In genomic region chr22:25557218-25557617, GRCh38 we compare ENCODE assay signal across 36 cellular contexts.
"Had no signal": no experiment of that assay in that cellular context is flagged by ENCODE, and none has a peak within 500 bp of the region (broad histone marks: within the 10 kb centered on the region; RNA-seq: fewer than 3 reads in every experiment).

No MANE protein-coding gene starts in this region.

- ATAC-seq: activated CD8-positive, alpha-beta memory T cell treated with anti-CD3 and anti-CD28 coated beads, Interleukin-2, amount 10 ng/mL, durations not matched to agents 7 days and 5 days; activated CD8-positive, alpha-beta T cell treated with anti-CD3 and anti-CD28 coated beads, Interleukin-2, amount 10 ng/mL, durations not matched to agents 7 days and 5 days; activated naive CD4-positive, alpha-beta T cell treated with anti-CD3 and anti-CD28 coated beads, Interleukin-2, amount 50 U/mL, for 72 hours; activated T-cell treated with anti-CD3 and anti-CD28 coated beads, Interleukin-2, amount 50 U/mL, for 4 hours; activated T-cell treated with anti-CD3 and anti-CD28 coated beads, Interleukin-2, amount 50 U/mL, for 72 hours; activated T-helper 17 cell treated with anti-CD3 and anti-CD28 coated beads, Interleukin-2, amount 50 U/mL, for 72 hours; body of pancreas had no signal

- H3K27ac Mint-ChIP-seq: activated CD4-positive, alpha-beta memory T cell treated with anti-CD3 and anti-CD28 coated beads, Interleukin-2, amount 10 ng/mL, durations not matched to agents 7 days and 5 days; activated CD4-positive, alpha-beta T cell treated with anti-CD3 and anti-CD28 coated beads, Interleukin-2, amount 10 ng/mL, durations not matched to agents 24 days and 14 days; activated CD8-positive, alpha-beta memory T cell treated with anti-CD3 and anti-CD28 coated beads, Interleukin-2, amount 10 ng/mL, durations not matched to agents 7 days and 5 days; activated CD8-positive, alpha-beta T cell treated with anti-CD3 and anti-CD28 coated beads, Interleukin-2, amount 10 ng/mL, durations not matched to agents 7 days and 5 days; activated naive CD4-positive, alpha-beta T cell treated with anti-CD3 and anti-CD28 coated beads for 36 hours; activated naive CD8-positive, alpha-beta T cell treated with anti-CD3 and anti-CD28 coated beads for 36 hours; activated T-cell treated with anti-CD3 and anti-CD28 coated beads, Interleukin-2, amount 50 U/mL, for 72 hours; activated T-helper 1 cell treated with anti-CD3 and anti-CD28 coated beads, Interleukin-12 subunit alpha, Interleukin-12 subunit beta, Interleukin-2, Interleukin-4 antibody, amounts not matched to agents 30 ng/mL and 10 ng/mL and 1 ng/mL, durations not matched to agents 14 hours and 24 hours and 36 hours; activated T-helper 17 cell treated with anti-CD3 and anti-CD28 coated beads, Interleukin-2, amount 50 U/mL, for 72 hours; T-helper 1 cell treated with Interleukin-12 subunit alpha and Interleukin-12 subunit beta and Interleukin-4 antibody, amounts not matched to agents 30 μg/mL and 1 μg/mL, for 36 hours; T-helper 2 cell treated with Interferon-gamma antibody and Interleukin-4, amounts not matched to agents 5 μg/mL and 100 μg/mL, for 36 hours had no signal

- H3K9me3 ChIP-seq: adrenal gland, body of pancreas, breast epithelium had no signal

- H3K36me3 Mint-ChIP-seq: activated naive CD4-positive, alpha-beta T cell treated with anti-CD3 and anti-CD28 coated beads, Interleukin-2, amount 50 U/mL, for 72 hours; activated naive CD8-positive, alpha-beta T cell treated with anti-CD3 and anti-CD28 coated beads for 36 hours had no signal

- H3K4me1 Mint-ChIP-seq: activated T-helper 17 cell treated with anti-CD3 and anti-CD28 coated beads, Interleukin-2, amount 50 U/mL, for 72 hours had no signal

- H3K27ac ChIP-seq: adrenal gland, body of pancreas, brain microvascular endothelial cell, breast epithelium, VCaP had no signal

- H3K4me1 ChIP-seq: adrenal gland had no signal

- H3K27me3 Mint-ChIP-seq: activated B cell treated with CpG ODN at 0.5 μM for 24 hours; activated naive CD8-positive, alpha-beta T cell treated with anti-CD3 and anti-CD28 coated beads for 36 hours had no signal

- H3K4me3 Mint-ChIP-seq: activated B cell treated with CpG ODN at 0.5 μM for 24 hours; activated CD4-positive, alpha-beta memory T cell treated with anti-CD3 and anti-CD28 coated beads, Interleukin-2, amount 10 ng/mL, durations not matched to agents 7 days and 5 days; activated CD4-positive, alpha-beta T cell treated with anti-CD3 and anti-CD28 coated beads, Interleukin-2, amount 10 ng/mL, durations not matched to agents 24 days and 14 days; activated CD8-positive, alpha-beta memory T cell treated with anti-CD3 and anti-CD28 coated beads, Interleukin-2, amount 10 ng/mL, durations not matched to agents 7 days and 5 days; activated CD8-positive, alpha-beta T cell treated with anti-CD3 and anti-CD28 coated beads, Interleukin-2, amount 10 ng/mL, durations not matched to agents 7 days and 5 days; activated naive CD4-positive, alpha-beta T cell treated with anti-CD3 and anti-CD28 coated beads for 36 hours; activated naive CD8-positive, alpha-beta T cell treated with anti-CD3 and anti-CD28 coated beads for 36 hours; activated T-cell treated with anti-CD3 and anti-CD28 coated beads, Interleukin-2, amount 50 U/mL, for 4 hours; activated T-cell treated with anti-CD3 and anti-CD28 coated beads, Interleukin-2, amount 50 U/mL, for 72 hours; activated T-helper 1 cell treated with anti-CD3 and anti-CD28 coated beads, Interleukin-12 subunit alpha, Interleukin-12 subunit beta, Interleukin-2, Interleukin-4 antibody, amounts not matched to agents 30 ng/mL and 10 ng/mL and 1 ng/mL, durations not matched to agents 14 hours and 24 hours and 36 hours; activated T-helper 17 cell treated with anti-CD3 and anti-CD28 coated beads, Interleukin-2, amount 50 U/mL, for 72 hours; T-helper 1 cell treated with Interleukin-12 subunit alpha and Interleukin-12 subunit beta and Interleukin-4 antibody, amounts not matched to agents 30 μg/mL and 1 μg/mL, for 36 hours; T-helper 2 cell treated with Interferon-gamma antibody and Interleukin-4, amounts not matched to agents 5 μg/mL and 100 μg/mL, for 36 hours had no signal

- H3K9me3 Mint-ChIP-seq: activated B cell treated with CpG ODN at 0.5 μM for 24 hours; activated CD4-positive, alpha-beta memory T cell treated with anti-CD3 and anti-CD28 coated beads, Interleukin-2, amount 10 ng/mL, durations not matched to agents 7 days and 5 days; activated naive CD4-positive, alpha-beta T cell treated with anti-CD3 and anti-CD28 coated beads for 36 hours; activated naive CD4-positive, alpha-beta T cell treated with anti-CD3 and anti-CD28 coated beads, Interleukin-2, amount 50 U/mL, for 72 hours; activated T-cell treated with anti-CD3 and anti-CD28 coated beads, Interleukin-2, amount 50 U/mL, for 4 hours; activated T-helper 1 cell treated with anti-CD3 and anti-CD28 coated beads, Interleukin-12 subunit alpha, Interleukin-12 subunit beta, Interleukin-2, Interleukin-4 antibody, amounts not matched to agents 30 ng/mL and 10 ng/mL and 1 ng/mL, durations not matched to agents 14 hours and 24 hours and 36 hours; activated T-helper 17 cell treated with anti-CD3 and anti-CD28 coated beads, Interleukin-2, amount 50 U/mL, for 72 hours; T-helper 1 cell treated with Interleukin-12 subunit alpha and Interleukin-12 subunit beta and Interleukin-4 antibody, amounts not matched to agents 30 μg/mL and 1 μg/mL, for 36 hours; T-helper 2 cell treated with Interferon-gamma antibody and Interleukin-4, amounts not matched to agents 5 μg/mL and 100 μg/mL, for 36 hours had no signal

- H3K36me3 ChIP-seq: adrenal gland, brain microvascular endothelial cell, breast epithelium had no signal

- H3K4me3 ChIP-seq: adrenal gland, body of pancreas, breast epithelium had no signal

- DNase-seq: activated B cell treated with CpG ODN at 0.5 μM for 24 hours; activated CD4-positive, alpha-beta memory T cell treated with anti-CD3 and anti-CD28 coated beads, Interleukin-2, amount 10 ng/mL, durations not matched to agents 7 days and 5 days; activated CD4-positive, alpha-beta T cell treated with anti-CD3 and anti-CD28 coated beads for 4 hours; activated CD4-positive, alpha-beta T cell treated with anti-CD3 and anti-CD28 coated beads, Interleukin-2, amount 10 ng/mL, durations not matched to agents 24 days and 14 days; activated CD4-positive, alpha-beta T cell treated with anti-CD3 and anti-CD28 coated beads, Interleukin-2, amount 50 U/mL, for 1 hour; activated CD4-positive, alpha-beta T cell treated with anti-CD3 and anti-CD28 coated beads, Interleukin-2, amount 50 U/mL, for 4 hours; activated CD4-positive, CD25-positive, alpha-beta regulatory T cell treated with anti-CD3 and anti-CD28 coated beads, Interleukin-2, amount 50 U/mL, for 72 hours; activated CD8-positive, alpha-beta memory T cell treated with anti-CD3 and anti-CD28 coated beads for 24 hours; activated CD8-positive, alpha-beta memory T cell treated with anti-CD3 and anti-CD28 coated beads, Interleukin-2, amount 10 ng/mL, durations not matched to agents 7 days and 5 days; activated CD8-positive, alpha-beta memory T cell treated with anti-CD3 and anti-CD28 coated beads, Interleukin-2, amount 50 U/mL, for 48 hours; activated CD8-positive, alpha-beta T cell treated with anti-CD3 and anti-CD28 coated beads, Interleukin-2, amount 10 ng/mL, durations not matched to agents 7 days and 5 days; activated effector memory CD4-positive, alpha-beta T cell treated with anti-CD3 and anti-CD28 coated beads, Interleukin-2, amount 50 U/mL, for 16 hours; activated gamma-delta T cell treated with Interleukin-2 at 50 U/mL for 16 hours; activated naive CD4-positive, alpha-beta T cell; activated naive CD4-positive, alpha-beta T cell treated with anti-CD3 and anti-CD28 coated beads for 36 hours; activated naive CD4-positive, alpha-beta T cell treated with anti-CD3 and anti-CD28 coated beads, Interleukin-2, amount 50 U/mL, for 16 hours; activated naive CD8-positive, alpha-beta T cell treated with anti-CD3 and anti-CD28 coated beads for 36 hours; activated T-cell treated with anti-CD3 and anti-CD28 coated beads, Interleukin-2, amount 50 U/mL, for 4 hours; activated T-cell treated with anti-CD3 and anti-CD28 coated beads, Interleukin-2, amount 50 U/mL, for 72 hours; adrenal gland; amniotic stem cell; aorta; body of pancreas; brain microvascular endothelial cell; central memory CD4-positive, alpha-beta T cell; SW 1271; T-helper 1 cell; T-helper 2 cell; T-helper 9 cell had no signal
